ENCODE assay signal across 8 cellular contexts in the genomic region with DNA sequence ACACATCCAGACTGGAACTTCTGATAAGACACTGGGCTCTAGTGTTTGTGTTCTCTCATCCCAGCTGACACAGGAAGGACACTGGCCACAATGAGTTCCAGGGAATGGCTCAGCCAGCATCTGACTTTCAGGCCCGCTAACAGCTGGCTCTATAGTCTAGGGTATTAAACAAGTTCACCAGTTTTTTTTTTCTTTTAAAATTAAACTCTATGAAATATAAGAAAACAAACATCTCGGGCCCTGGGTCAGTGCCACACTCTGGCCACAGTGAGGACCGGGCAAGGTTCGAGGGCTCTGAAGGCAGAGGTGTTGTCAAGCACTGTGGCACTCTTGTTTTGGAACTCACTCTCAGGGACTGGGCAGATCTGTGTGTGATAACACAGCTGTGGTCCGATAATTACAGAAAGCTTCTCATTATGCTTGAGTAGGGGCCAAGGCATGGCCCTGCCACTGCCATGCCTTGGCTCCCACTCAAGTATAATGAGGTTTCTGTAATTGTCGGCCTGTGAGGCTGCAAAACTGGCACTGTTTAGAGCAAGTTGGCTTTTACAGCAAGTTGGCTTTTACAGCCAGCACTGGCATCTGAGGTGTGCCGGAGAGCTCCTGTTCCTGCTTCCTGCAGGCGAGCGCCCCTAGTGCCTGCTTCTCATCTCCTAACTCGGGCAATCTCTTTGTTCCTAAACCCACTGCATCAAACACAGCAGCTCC.
DNase-seq lines count a peak whose midpoint lies in the region; ATAC-seq and TF ChIP-seq lines count a peak whose summit lies in the region.

No MANE protein-coding gene starts in this region.

- no peaks in the 10 kb centered on the region for H3K9me3 ChIP-seq in vagina

- TF ChIP-seq POLR2A in vagina (IDR thresholded peaks at IDR 0.05) = no peak

- intact Hi-C loops in Calu3 (cut with micrococcal nuclease; ENCODE audit: unreplicated experiment) = no loop called here
- intact Hi-C loops in vagina (cut with DNase I) = no loop called here

- H3K27me3 Mint-ChIP-seq in Calu3 (ENCODE audit: unreplicated experiment) (no peaks in the 10 kb centered on the region), T-cell (peaks cover 0 to 10% of the 10 kb centered on the region in 2 donors)

- CTCF ChIA-PET in Calu3 (lab: Charles Lee) (no interaction called here), T-cell (lab: Charles Lee) (interaction anchor here in 1 of 2 donors (0.6 kb wide), 1 partner anchor 621 kb away, joined by 3 read pairs; no protein-coding TSS in a partner anchor)

- BruUV-seq in Calu3 (replicated peaks; lab: Mats Ljungman, UMichigan) = no TSS peak

- H3K36me3 Mint-ChIP-seq in Calu3 (ENCODE audit: insufficient read depth, unreplicated experiment) = no peaks in the 10 kb centered on the region
- H3K36me3 Mint-ChIP-seq in T-cell = no peaks in the 10 kb centered on the region

- H3K27me3 ChIP-seq in brain microvascular endothelial cell (replicated peaks) (no peaks in the 10 kb centered on the region), layer of hippocampus (ENCODE audit: control insufficient read depth, insufficient read depth, low read length) (no peaks in the 10 kb centered on the region), vagina (no peaks in the 10 kb centered on the region)

- ATAC-seq in HG03045 (IDR thresholded peaks at IDR 0.05; ENCODE audit: unreplicated experiment) = peak; percentile 40
- peak; percentile 77 to 91 (median 83) for ATAC-seq in T-cell (replicated peaks in 1 of 4)
- ATAC-seq in GM21619 (IDR thresholded peaks at IDR 0.05; ENCODE audit: unreplicated experiment) = no peak

- H3K4me3 ChIP-seq in brain microvascular endothelial cell (ENCODE audit: low read depth, low read length) = no peak overlapping the region
- no peak overlapping the region for H3K4me3 ChIP-seq in vagina

- POLR2A ChIA-PET in T-cell (lab: Charles Lee) = interaction anchor here in 1 of 2 donors (0.7 kb wide), 1 partner anchor 13 kb away, joined by 3 read pairs; no protein-coding TSS in a partner anchor

- no peaks in the 10 kb centered on the region for H3K9me3 Mint-ChIP-seq in Calu3 (ENCODE audit: low read depth, unreplicated experiment)
- H3K9me3 Mint-ChIP-seq in T-cell = no peaks in the 10 kb centered on the region

- no peak overlapping the region for H3K27ac Mint-ChIP-seq in Calu3 (ENCODE audit: unreplicated experiment)
- H3K27ac Mint-ChIP-seq in T-cell = peak overlapping the region in 1 of 2 donors; percentile 39

- no peaks in the 10 kb centered on the region for H3K4me1 ChIP-seq in vagina

- peak; percentile 36 for DNase-seq in Calu3
- peak in 32 of 34 experiments; percentile 2 to 59 (median 26) for DNase-seq in T-cell
- no peak for DNase-seq in brain microvascular endothelial cell
- DNase-seq in stimulated activated CD4-positive, alpha-beta T cell treated with anti-CD3 and anti-CD28 coated beads, Interleukin-2, amount 100 ng/mL, for 48 hours = peak; percentile 5 to 23
- DNase-seq in vagina (ENCODE audit: extremely low spot score in 2 of 2) = no peak

- no peak overlapping the region for H3K27ac ChIP-seq in brain microvascular endothelial cell
- peak overlapping the region; percentile 35 for H3K27ac ChIP-seq in layer of hippocampus (ENCODE audit: low read depth, low read length)
- H3K27ac ChIP-seq in vagina = no peak overlapping the region

- H3K4me1 Mint-ChIP-seq in Calu3 (ENCODE audit: low read depth, unreplicated experiment) = no peaks in the 10 kb centered on the region
- H3K4me1 Mint-ChIP-seq in T-cell = peaks cover 7 to 15% (median 7%) of the 10 kb centered on the region in 3 donors

- H3K36me3 ChIP-seq in brain microvascular endothelial cell (replicated peaks) (no peaks in the 10 kb centered on the region), vagina (no peaks in the 10 kb centered on the region)

- in situ Hi-C loops in brain microvascular endothelial cell (cut with HindIII; ENCODE audit: low pct_ligation_motif_present, low sequenced_read_pairs) = no loop called here

- TF ChIP-seq CTCF in Calu3 (IDR thresholded peaks at IDR 0.05; ENCODE audit: unreplicated experiment) (no peak), brain microvascular endothelial cell (IDR thresholded peaks at IDR 0.05; ENCODE audit: low read depth, low read length, missing control alignments) (peak; percentile 50), vagina (IDR thresholded peaks at IDR 0.05) (no peak)

- H3K4me3 Mint-ChIP-seq in Calu3 (ENCODE audit: low read depth, unreplicated experiment) = no peak overlapping the region
- peak overlapping the region in 1 of 3 donors; percentile 5 for H3K4me3 Mint-ChIP-seq in T-cell

Comparison
In these comparisons a context has a peak if more than half of its experiments do, and no peak if none do; other contexts are left out.
1. DNase-seq: peak in Calu3 (single experiment), T-cell (32 of 34) and stimulated activated CD4-positive, alpha-beta T cell treated with anti-CD3 and anti-CD28 coated beads, Interleukin-2, amount 100 ng/mL, for 48 hours (2 of 2); none in brain microvascular endothelial cell (single experiment) and vagina (0 of 2).